Comparison of ENCODE assay signal across 17 cellular contexts in the genomic region with DNA sequence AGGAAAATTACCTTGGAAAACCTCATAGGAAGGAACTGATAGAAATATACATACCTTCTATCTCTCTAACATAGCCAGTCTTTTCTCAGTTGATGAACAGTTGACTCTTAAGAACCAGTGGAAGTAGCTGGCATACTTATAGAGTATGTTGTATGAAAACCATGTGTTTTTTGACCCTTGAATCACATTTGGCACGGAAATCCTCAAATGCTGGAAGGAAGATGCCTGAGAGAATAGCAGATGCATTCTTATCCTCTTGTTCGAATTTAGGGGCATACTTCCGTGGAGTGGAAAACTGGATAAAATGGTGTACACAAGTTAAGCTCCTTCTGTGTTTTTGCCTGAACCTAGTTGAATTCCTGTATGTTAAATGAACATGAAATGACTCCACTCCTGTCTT.
"Had no signal": no experiment of that assay in that cellular context is flagged by ENCODE, and none has a peak within 500 bp of the region (broad histone marks: within the 10 kb centered on the region; RNA-seq: fewer than 3 reads in every experiment).

No MANE protein-coding gene starts in this region.

- H3K36me3 ChIP-seq: left ventricle myocardium inferior, neural progenitor cell had no signal

- H3K4me2 ChIP-seq: neural progenitor cell had no signal

- FAIRE-seq: frontal cortex, kidney, small intestine had no signal

- H3K27me3 Mint-ChIP-seq: activated CD4-positive, alpha-beta memory T cell treated with anti-CD3 and anti-CD28 coated beads, Interleukin-2, amount 10 ng/mL, durations not matched to agents 7 days and 5 days; activated naive CD8-positive, alpha-beta T cell treated with anti-CD3 and anti-CD28 coated beads, Interleukin-2, amount 50 U/mL, for 24 hours; memory B cell had no signal

- H2AFZ ChIP-seq: neural progenitor cell, parathyroid adenoma had no signal

- H3K27me3 ChIP-seq: neural progenitor cell had no signal

- H3K79me2 ChIP-seq: parathyroid adenoma had no signal

- H3K27ac Mint-ChIP-seq: activated CD4-positive, alpha-beta memory T cell treated with anti-CD3 and anti-CD28 coated beads, Interleukin-2, amount 10 ng/mL, durations not matched to agents 7 days and 5 days; activated naive CD8-positive, alpha-beta T cell treated with anti-CD3 and anti-CD28 coated beads, Interleukin-2, amount 50 U/mL, for 24 hours; memory B cell; neural progenitor cell; stimulated activated effector memory CD8-positive, alpha-beta T cell treated with anti-CD3 and anti-CD28 coated beads, Interleukin-12 subunit alpha, Interleukin-12 subunit beta, amount 100 ng/mL, for 72 hours had no signal

- H3K4me1 ChIP-seq: neural progenitor cell, parathyroid adenoma had no signal

- H3K4me1 Mint-ChIP-seq: activated CD4-positive, alpha-beta memory T cell treated with anti-CD3 and anti-CD28 coated beads, Interleukin-2, amount 10 ng/mL, durations not matched to agents 7 days and 5 days; activated naive CD8-positive, alpha-beta T cell treated with anti-CD3 and anti-CD28 coated beads, Interleukin-2, amount 50 U/mL, for 24 hours; memory B cell; stimulated activated effector memory CD8-positive, alpha-beta T cell treated with anti-CD3 and anti-CD28 coated beads, Interleukin-12 subunit alpha, Interleukin-12 subunit beta, amount 100 ng/mL, for 72 hours had no signal

- H3K36me3 Mint-ChIP-seq: memory B cell; stimulated activated effector memory CD8-positive, alpha-beta T cell treated with anti-CD3 and anti-CD28 coated beads, Interleukin-12 subunit alpha, Interleukin-12 subunit beta, amount 100 ng/mL, for 72 hours had no signal

- H3K4me3 Mint-ChIP-seq: activated CD4-positive, alpha-beta memory T cell treated with anti-CD3 and anti-CD28 coated beads, Interleukin-2, amount 10 ng/mL, durations not matched to agents 7 days and 5 days; activated naive CD8-positive, alpha-beta T cell treated with anti-CD3 and anti-CD28 coated beads, Interleukin-2, amount 50 U/mL, for 24 hours; memory B cell; neural progenitor cell; stimulated activated effector memory CD8-positive, alpha-beta T cell treated with anti-CD3 and anti-CD28 coated beads, Interleukin-12 subunit alpha, Interleukin-12 subunit beta, amount 100 ng/mL, for 72 hours; type B pancreatic cell had no signal

- H3K27ac ChIP-seq: left ventricle myocardium inferior, neural progenitor cell, parathyroid adenoma, VCaP had no signal

- DNase-seq: activated CD4-positive, alpha-beta memory T cell treated with anti-CD3 and anti-CD28 coated beads, Interleukin-2, amount 10 ng/mL, durations not matched to agents 7 days and 5 days; activated CD8-positive, alpha-beta memory T cell treated with anti-CD3 and anti-CD28 coated beads, Interleukin-2, amount 50 U/mL, for 4 hours; activated naive CD4-positive, alpha-beta T cell treated with Interleukin-2 at 50 U/mL for 16 hours; activated naive CD8-positive, alpha-beta T cell treated with anti-CD3 and anti-CD28 coated beads, Interleukin-2, amount 50 U/mL, for 24 hours; central memory CD4-positive, alpha-beta T cell; effector memory CD4-positive, alpha-beta T cell; kidney; left ventricle myocardium inferior; retina; small intestine had no signal

- H3K4me3 ChIP-seq: left ventricle myocardium inferior, neural progenitor cell had no signal
